12 cellular contexts compared by ENCODE assay signal in genomic region chr18:9838144-9838877, GRCh38. TPM values are rescaled to one million over a fixed set of nuclear protein-coding genes. Genes with fewer than 3 reads are reported as not detected.
DNase-seq lines count a peak whose midpoint lies in the region; ATAC-seq, FAIRE-seq and TF ChIP-seq lines count a peak whose summit lies in the region.
"Had no signal": no experiment of that assay in that cellular context is flagged by ENCODE, and none has a peak within 500 bp of the region (broad histone marks: within the 10 kb centered on the region; RNA-seq: fewer than 3 reads in every experiment).

No MANE protein-coding gene starts in this region.

- H3K27me3 Mint-ChIP-seq in activated CD8-positive, alpha-beta T cell treated with anti-CD3 and anti-CD28 coated beads for 36 hours: peaks cover 11% of the 10 kb centered on the region

- 38 to 61% methylated on average over 10 of the region's 10 CpGs for WGBS in heart right ventricle, 2 donors

- no peak overlapping the region for H3K4me2 ChIP-seq in parathyroid adenoma (ENCODE audit: low read length)

- peak; percentile 18 for DNase-seq in H54 (ENCODE audit: insufficient read length, low spot score)
- peak; percentile 42 for DNase-seq in NCI-H69 (lab: John Stamatoyannopoulos, UW)
- DNase-seq in heart right ventricle: peak; percentile 37 to 55
- no peak for DNase-seq in activated CD4-positive, alpha-beta T cell treated with anti-CD3 and anti-CD28 coated beads, Interleukin-2, amount 50 U/mL, for 48 hours
- no peak for DNase-seq in EL
- DNase-seq in activated CD8-positive, alpha-beta T cell treated with anti-CD3 and anti-CD28 coated beads for 36 hours: no peak
- DNase-seq in GM13977 (ENCODE audit: low spot score): no peak
- DNase-seq: IMR-90; stimulated activated CD4-positive, alpha-beta T cell treated with anti-CD3 and anti-CD28 coated beads, Interleukin-15, amount 100 ng/mL, for 24 hours had no signal

- no peak for TF ChIP-seq POLR2A in H54 (IDR thresholded peaks at IDR 0.05; ENCODE audit: low read depth, low read length)

- peak overlapping the region; percentile 42 for H2AFZ ChIP-seq in parathyroid adenoma

- CTCF ChIA-PET in activated CD8-positive, alpha-beta T cell treated with anti-CD3 and anti-CD28 coated beads for 36 hours (lab: Charles Lee): no interaction called here

- no peaks in the 10 kb centered on the region for H3K4me1 Mint-ChIP-seq in activated CD8-positive, alpha-beta T cell treated with anti-CD3 and anti-CD28 coated beads for 36 hours (ENCODE audit: low read depth)

- in situ Hi-C loops in GM13977 (cut with MboI; ENCODE audit: low pct_unique_long_range_greater_than_20kb, low sequenced_read_pairs, unreplicated experiment): no loop called here

- peaks cover 3 to 47% (median 18%) of the 10 kb centered on the region in 9 donors for H3K4me1 ChIP-seq in heart right ventricle
- H3K4me1 ChIP-seq in parathyroid adenoma: no peaks in the 10 kb centered on the region

- H3K4me3 ChIP-seq in heart right ventricle (no peak overlapping the region), parathyroid adenoma (ENCODE audit: low read depth, low read length) (no peak overlapping the region)
- H3K4me3 ChIP-seq: tibial nerve had no signal

- H3K27ac ChIP-seq in heart right ventricle: peak overlapping the region; percentile 43 to 84 (median 70)
- no peak overlapping the region for H3K27ac ChIP-seq in parathyroid adenoma
- H3K27ac ChIP-seq: tibial nerve had no signal

- no peak overlapping the region for H3K9ac ChIP-seq in parathyroid adenoma

- TF ChIP-seq CTCF in heart right ventricle (IDR thresholded peaks at IDR 0.05): no peak
- no peak for TF ChIP-seq CTCF in parathyroid adenoma (IDR thresholded peaks at IDR 0.05)
- TF ChIP-seq CTCF in activated CD8-positive, alpha-beta T cell treated with anti-CD3 and anti-CD28 coated beads for 36 hours (IDR thresholded peaks at IDR 0.05): no peak
- no peak for TF ChIP-seq CTCF in GM13977 (IDR thresholded peaks at IDR 0.05; ENCODE audit: extremely low read depth, insufficient read depth, missing control alignments)

- H3K36me3 ChIP-seq in heart right ventricle (peaks cover 0 to 19% (median 0%) of the 10 kb centered on the region in 9 donors), parathyroid adenoma (ENCODE audit: control insufficient read depth, insufficient read depth, low read length) (no peaks in the 10 kb centered on the region)
- H3K36me3 ChIP-seq: tibial nerve had no signal

- no peaks in the 10 kb centered on the region for H3K9me3 Mint-ChIP-seq in activated CD8-positive, alpha-beta T cell treated with anti-CD3 and anti-CD28 coated beads for 36 hours
- H3K9me3 Mint-ChIP-seq: T-helper 1 cell treated with Interleukin-12 subunit alpha and Interleukin-12 subunit beta and Interleukin-4 antibody, amounts not matched to agents 30 μg/mL and 1 μg/mL, for 36 hours had no signal

- H3K27me3 ChIP-seq in heart right ventricle: no peaks in the 10 kb centered on the region
- H3K27me3 ChIP-seq in parathyroid adenoma (ENCODE audit: control insufficient read depth, insufficient read depth, low read length): no peaks in the 10 kb centered on the region
- H3K27me3 ChIP-seq: tibial nerve had no signal

- H3K36me3 Mint-ChIP-seq in activated CD8-positive, alpha-beta T cell treated with anti-CD3 and anti-CD28 coated beads for 36 hours (ENCODE audit: low read depth): no peaks in the 10 kb centered on the region

- POLR2A ChIA-PET in activated CD8-positive, alpha-beta T cell treated with anti-CD3 and anti-CD28 coated beads for 36 hours (lab: Charles Lee): interaction anchor here (0.6 kb wide), 1 partner anchor 92 kb away, joined by 3 read pairs; no protein-coding TSS in a partner anchor

- FAIRE-seq in H54 (lab: Jason Lieb, UNC): no peak

- intact Hi-C loops in heart right ventricle (cut with DNase I): no loop called here
- intact Hi-C loops in activated CD8-positive, alpha-beta T cell treated with anti-CD3 and anti-CD28 coated beads for 36 hours (cut with micrococcal nuclease): no loop called here

- H3K9me3 ChIP-seq in heart right ventricle (no peaks in the 10 kb centered on the region), parathyroid adenoma (ENCODE audit: control insufficient read depth, low read length) (no peaks in the 10 kb centered on the region)
- H3K9me3 ChIP-seq: tibial nerve had no signal

- peak; percentile 73 to 95 (median 84) for ATAC-seq in heart right ventricle
- ATAC-seq in activated CD8-positive, alpha-beta T cell treated with anti-CD3 and anti-CD28 coated beads for 36 hours: no peak

- H3K79me2 ChIP-seq in parathyroid adenoma: no peaks in the 10 kb centered on the region

- H3K4me3 Mint-ChIP-seq in activated CD8-positive, alpha-beta T cell treated with anti-CD3 and anti-CD28 coated beads for 36 hours: no peak overlapping the region
- H3K4me3 Mint-ChIP-seq: T-helper 1 cell treated with Interleukin-12 subunit alpha and Interleukin-12 subunit beta and Interleukin-4 antibody, amounts not matched to agents 30 μg/mL and 1 μg/mL, for 36 hours had no signal

- H3K27ac Mint-ChIP-seq in activated CD8-positive, alpha-beta T cell treated with anti-CD3 and anti-CD28 coated beads for 36 hours: no peak overlapping the region
- H3K27ac Mint-ChIP-seq: T-helper 1 cell treated with Interleukin-12 subunit alpha and Interleukin-12 subunit beta and Interleukin-4 antibody, amounts not matched to agents 30 μg/mL and 1 μg/mL, for 36 hours had no signal

RNA-seq across cellular contexts. Expression of gene TXNDC2, which starts 47.5 kb away (rescaled TPM):
- total RNA-seq in heart right ventricle: under 1 TPM in 1 of 10 donors, not detected in 9; 0.22 TPM
- under 1 TPM in 1 of 2 donors, not detected in 1; 0.04 TPM for polyA plus RNA-seq in heart right ventricle
- total RNA-seq in activated CD8-positive, alpha-beta T cell treated with anti-CD3 and anti-CD28 coated beads for 36 hours: not detected
- polyA plus RNA-seq: IMR-90 had no signal

Comparison
In these comparisons a context has a peak if more than half of its experiments do, and no peak if none do; other contexts are left out.
1. DNase-seq: peak in H54 (single experiment), NCI-H69 (single experiment) and heart right ventricle (2 of 2); none in activated CD4-positive, alpha-beta T cell treated with anti-CD3 and anti-CD28 coated beads, Interleukin-2, amount 50 U/mL, for 48 hours (0 of 2), EL (single experiment), activated CD8-positive, alpha-beta T cell treated with anti-CD3 and anti-CD28 coated beads for 36 hours (single experiment) and GM13977 (single experiment).